ENCODE assay signal across 2 cellular contexts in genomic region chr18:9931679-9932078, GRCh38.
A peak's percentile ranks its signal among the peaks of the same experiment; 100 is the strongest.
TF ChIP-seq lines count a peak whose summit lies in the region.

No MANE protein-coding gene starts in this region.

TF ChIP-seq in H1, 55 proteins besides CTCF, POLR2A, EP300 and RAD21:
- TF ChIP-seq GTF2F1 (IDR thresholded peaks at IDR 0.05; ENCODE audit: borderline replicate concordance, low read depth, low read length) (no peak), CEBPB (IDR thresholded peaks at IDR 0.05; ENCODE audit: low read depth, low read length) (peak; percentile 63; the same call in 1 of the 2 replicates), CHD2 (IDR thresholded peaks at IDR 0.05; ENCODE audit: low read length) (no peak)

TF ChIP-seq in SK-N-SH treated with all-trans-retinoic acid at 6 μM for 48 hours, 23 proteins besides CTCF, POLR2A, EP300 and RAD21:
- no peak for TF ChIP-seq PATZ1 (CRISPR knock-in tag; IDR thresholded peaks at IDR 0.05; ENCODE audit: borderline replicate concordance)
- TF ChIP-seq TOX (CRISPR knock-in tag; IDR thresholded peaks at IDR 0.05; ENCODE audit: borderline replicate concordance): no peak
- no peak for TF ChIP-seq ZFP30 (CRISPR knock-in tag; IDR thresholded peaks at IDR 0.05)
- no peak for TF ChIP-seq CSRNP3 (CRISPR knock-in tag; IDR thresholded peaks at IDR 0.05)
- no peak for TF ChIP-seq OSR1 (CRISPR knock-in tag; IDR thresholded peaks at IDR 0.05)
- TF ChIP-seq RARB (CRISPR knock-in tag; IDR thresholded peaks at IDR 0.05): no peak
- TF ChIP-seq ZFP3 (CRISPR knock-in tag; IDR thresholded peaks at IDR 0.05): no peak
- TF ChIP-seq CREB5 (CRISPR knock-in tag; IDR thresholded peaks at IDR 0.05; ENCODE audit: low read depth): no peak
- no peak for TF ChIP-seq ARNTL (CRISPR knock-in tag; IDR thresholded peaks at IDR 0.05; ENCODE audit: borderline replicate concordance, low read depth)
- TF ChIP-seq GLIS3 (CRISPR knock-in tag; IDR thresholded peaks at IDR 0.05): no peak
- TF ChIP-seq ESRRG (CRISPR knock-in tag; IDR thresholded peaks at IDR 0.05): no peak
- no peak for TF ChIP-seq ZC3H10 (CRISPR knock-in tag; IDR thresholded peaks at IDR 0.05)
